In genomic region chr11:40754297-40754696, GRCh38 we compare ENCODE assay signal across 8 cellular contexts.
"Had no signal": no experiment of that assay in that cellular context is flagged by ENCODE, and none has a peak within 500 bp of the region (broad histone marks: within the 10 kb centered on the region; RNA-seq: fewer than 3 reads in every experiment).

No MANE protein-coding gene starts in this region.

- DNase-seq: GM23248, GOT3, H7, H9, HCEC 1CT, HFFc6 had no signal

- FAIRE-seq: H1, H54 had no signal
